Comparison of ENCODE assay signal across 1 cellular context in genomic region chr10:89522463-89522862, GRCh38.
TF ChIP-seq lines count a peak whose summit lies in the region.

No MANE protein-coding gene starts in this region.

TF ChIP-seq in HepG2, 621 proteins besides CTCF, POLR2A, EP300 and RAD21:
- TF ChIP-seq MAFK (conservative IDR thresholded peaks at IDR 0.05 in 1 of 2, IDR thresholded peaks at IDR 0.05 in 1 of 2; ENCODE audit: low read length in 2 of 2), result peak; percentile 28 to 37; a peak in 2 of 4 replicates
- TF ChIP-seq, protein P1, sequence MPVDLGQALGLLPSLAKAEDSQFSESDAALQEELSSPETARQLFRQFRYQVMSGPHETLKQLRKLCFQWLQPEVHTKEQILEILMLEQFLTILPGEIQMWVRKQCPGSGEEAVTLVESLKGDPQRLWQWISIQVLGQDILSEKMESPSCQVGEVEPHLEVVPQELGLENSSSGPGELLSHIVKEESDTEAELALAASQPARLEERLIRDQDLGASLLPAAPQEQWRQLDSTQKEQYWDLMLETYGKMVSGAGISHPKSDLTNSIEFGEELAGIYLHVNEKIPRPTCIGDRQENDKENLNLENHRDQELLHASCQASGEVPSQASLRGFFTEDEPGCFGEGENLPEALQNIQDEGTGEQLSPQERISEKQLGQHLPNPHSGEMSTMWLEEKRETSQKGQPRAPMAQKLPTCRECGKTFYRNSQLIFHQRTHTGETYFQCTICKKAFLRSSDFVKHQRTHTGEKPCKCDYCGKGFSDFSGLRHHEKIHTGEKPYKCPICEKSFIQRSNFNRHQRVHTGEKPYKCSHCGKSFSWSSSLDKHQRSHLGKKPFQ (CRISPR knock-in tag; IDR thresholded peaks at IDR 0.05; ENCODE audit: insufficient replicate concordance), result no peak
- TF ChIP-seq NFE2L2 (IDR thresholded peaks at IDR 0.05; ENCODE audit: low read length), result peak; percentile 90
